In genomic region chr4:79065262-79065661, GRCh38 we compare ENCODE assay signal across 17 cellular contexts.
A peak's percentile ranks its signal among the peaks of the same experiment; 100 is the strongest.
DNase-seq lines count a peak whose midpoint lies in the region; ATAC-seq and TF ChIP-seq lines count a peak whose summit lies in the region.
"Had no signal": no experiment of that assay in that cellular context is flagged by ENCODE, and none has a peak within 500 bp of the region (broad histone marks: within the 10 kb centered on the region; RNA-seq: fewer than 3 reads in every experiment).

No MANE protein-coding gene starts in this region.

- TF ChIP-seq CTCF in right atrium auricular region (IDR thresholded peaks at IDR 0.05) (no peak), OCI-LY3 (IDR thresholded peaks at IDR 0.05; ENCODE audit: low read depth, low read length) (no peak), glutamatergic neuron (IDR thresholded peaks at IDR 0.05; ENCODE audit: partially characterized antibody, unreplicated experiment) (no peak), lower leg skin (IDR thresholded peaks at IDR 0.05) (no peak)

- TF ChIP-seq POLR2A in lower leg skin (IDR thresholded peaks at IDR 0.05): no peak

- H3K79me2 ChIP-seq in OCI-LY3 (ENCODE audit: low read length): no peaks in the 10 kb centered on the region

- H3K4me3 ChIP-seq in right atrium auricular region (no peak overlapping the region), OCI-LY3 (ENCODE audit: low read length) (no peak overlapping the region), lower leg skin (ENCODE audit: low read depth, poor library complexity, severe bottlenecking) (no peak overlapping the region)
- H3K4me3 ChIP-seq: A549 had no signal

- ATAC-seq in left ventricle myocardium superior (peak; percentile 57), left colon (no peak)
- ATAC-seq: A549 had no signal

- H3K27ac ChIP-seq in right atrium auricular region (no peak overlapping the region), OCI-LY3 (ENCODE audit: low read length) (no peak overlapping the region)
- H3K27ac ChIP-seq: A549 had no signal

- H3K4me1 Mint-ChIP-seq in glutamatergic neuron (ENCODE audit: low read depth, unreplicated experiment): peaks cover 16% of the 10 kb centered on the region
- H3K4me1 Mint-ChIP-seq: CD4-positive, CD25-positive, alpha-beta regulatory T cell had no signal

- H3K9ac ChIP-seq in OCI-LY3 (ENCODE audit: low read length): no peak overlapping the region

- peak overlapping the region; percentile 14 for H3K4me3 Mint-ChIP-seq in glutamatergic neuron (ENCODE audit: unreplicated experiment)
- H3K4me3 Mint-ChIP-seq: CD4-positive, CD25-positive, alpha-beta regulatory T cell; H9 had no signal

- peak overlapping the region; percentile 19 for H3K27ac Mint-ChIP-seq in glutamatergic neuron (ENCODE audit: unreplicated experiment)
- H3K27ac Mint-ChIP-seq: CD4-positive, CD25-positive, alpha-beta regulatory T cell; H9 had no signal

- DNase-seq in left ventricle myocardium superior (no peak), right atrium auricular region (ENCODE audit: low spot score) (no peak), glutamatergic neuron (no peak), posterior vena cava (ENCODE audit: low spot score) (no peak), left colon (no peak), lower leg skin (ENCODE audit: low spot score in 2 of 2) (no peak), NCI-H748 treated with DMSO at 0.1 percent for 48 hours (lab: John Stamatoyannopoulos, UW) (no peak)
- DNase-seq: CD4-positive, CD25-positive, alpha-beta regulatory T cell; DND-41; GDM1; H9; NCI-H1048; NCI-H345; NCI-H526 treated with DMSO at 0.1 percent for 48 hours; SIG-M5 had no signal

- H3K4me1 ChIP-seq in right atrium auricular region: no peaks in the 10 kb centered on the region
- peaks cover 13% of the 10 kb centered on the region for H3K4me1 ChIP-seq in OCI-LY3 (ENCODE audit: low read length)
- H3K4me1 ChIP-seq: A549 had no signal

- peaks cover 1% of the 10 kb centered on the region for H3K9me3 Mint-ChIP-seq in glutamatergic neuron (ENCODE audit: unreplicated experiment)
- H3K9me3 Mint-ChIP-seq: H9 had no signal

- intact Hi-C loops in left ventricle myocardium superior (cut with micrococcal nuclease) (no loop called here), posterior vena cava (cut with DNase I) (no loop called here), left colon (cut with DNase I, micrococcal nuclease) (no loop called here), lower leg skin (cut with DNase I; ENCODE audit: low total_unique reads) (no loop called here)

- no peaks in the 10 kb centered on the region for H3K9me3 ChIP-seq in right atrium auricular region
- H3K9me3 ChIP-seq in OCI-LY3 (ENCODE audit: insufficient read depth, low read length): no peaks in the 10 kb centered on the region
- H3K9me3 ChIP-seq: A549 had no signal

- no peak overlapping the region for H2AFZ ChIP-seq in OCI-LY3 (ENCODE audit: low read depth, low read length)

- no peaks in the 10 kb centered on the region for H3K27me3 ChIP-seq in right atrium auricular region
- no peaks in the 10 kb centered on the region for H3K27me3 ChIP-seq in OCI-LY3 (ENCODE audit: low read depth, low read length)

- H3K36me3 Mint-ChIP-seq in glutamatergic neuron (ENCODE audit: unreplicated experiment): no peaks in the 10 kb centered on the region
- H3K36me3 Mint-ChIP-seq: CD4-positive, CD25-positive, alpha-beta regulatory T cell had no signal

- H4K20me1 ChIP-seq in OCI-LY3 (ENCODE audit: insufficient read depth, low read length): no peaks in the 10 kb centered on the region

- H3K4me2 ChIP-seq in OCI-LY3 (ENCODE audit: low read length): peak overlapping the region; percentile 40
- H3K4me2 ChIP-seq: A549 had no signal

- WGBS in lower leg skin, 2 donors: 56 to 59% methylated on average over 1 of the region's 1 CpG

- H3K36me3 ChIP-seq in right atrium auricular region (no peaks in the 10 kb centered on the region), OCI-LY3 (replicated peaks; ENCODE audit: low read depth, low read length) (no peaks in the 10 kb centered on the region)

- H3K27me3 Mint-ChIP-seq in glutamatergic neuron (ENCODE audit: unreplicated experiment): peaks cover 1% of the 10 kb centered on the region
- H3K27me3 Mint-ChIP-seq: CD4-positive, CD25-positive, alpha-beta regulatory T cell had no signal
